Comparison of ENCODE assay signal across 17 cellular contexts in genomic region chr1:173383341-173383740, GRCh38.
"Had no signal": no experiment of that assay in that cellular context is flagged by ENCODE, and none has a peak within 500 bp of the region (broad histone marks: within the 10 kb centered on the region; RNA-seq: fewer than 3 reads in every experiment).

No MANE protein-coding gene starts in this region.

- H3K4me2 ChIP-seq: hepatocyte had no signal

- H3K27me3 ChIP-seq: breast epithelium, hepatocyte, left lung, thyroid gland had no signal

- H3K4me1 ChIP-seq: breast epithelium, left lung, thyroid gland had no signal

- H3K27ac ChIP-seq: breast epithelium, hepatocyte, left lung, thyroid gland had no signal

- H3K4me3 ChIP-seq: breast epithelium, hepatocyte, left lung, mucosa of descending colon, thyroid gland had no signal

- H3K36me3 ChIP-seq: breast epithelium, left lung, thyroid gland had no signal

- H3K79me2 ChIP-seq: hepatocyte had no signal

- H2AFZ ChIP-seq: hepatocyte had no signal

- DNase-seq: activated B cell treated with CpG ODN at 0.5 μM for 24 hours; activated CD4-positive, alpha-beta T cell treated with anti-CD3 and anti-CD28 coated beads for 48 hours; activated CD8-positive, alpha-beta T cell treated with anti-CD3 and anti-CD28 coated beads for 36 hours; activated effector memory CD4-positive, alpha-beta T cell treated with anti-CD3 and anti-CD28 coated beads, Interleukin-2, amount 50 U/mL, for 16 hours; activated T-cell treated with anti-CD3 and anti-CD28 coated beads, Interleukin-2, amount 50 U/mL, for 4 hours; amygdala; dermis blood vessel endothelial cell; effector memory CD8-positive, alpha-beta T cell; left lung; mucosa of descending colon; naive thymus-derived CD8-positive, alpha-beta T cell; retina; T-helper 2 cell; thyroid gland had no signal

- ATAC-seq: activated CD8-positive, alpha-beta T cell treated with anti-CD3 and anti-CD28 coated beads for 36 hours; activated T-cell treated with anti-CD3 and anti-CD28 coated beads, Interleukin-2, amount 50 U/mL, for 4 hours; effector memory CD8-positive, alpha-beta T cell; left lung; mucosa of descending colon; naive thymus-derived CD8-positive, alpha-beta T cell; stimulated activated effector memory CD8-positive, alpha-beta T cell treated with anti-CD3 and anti-CD28 coated beads, Interleukin-12 subunit alpha, Interleukin-12 subunit beta, amount 100 ng/mL, for 72 hours had no signal

- H3K9me3 ChIP-seq: breast epithelium, left lung, mucosa of descending colon, thyroid gland had no signal
